10 cellular contexts compared by ENCODE assay signal in genomic region chr15:28984421-28985375, GRCh38.
DNase-seq lines count a peak whose midpoint lies in the region; ATAC-seq and TF ChIP-seq lines count a peak whose summit lies in the region.
"Had no signal": no experiment of that assay in that cellular context is flagged by ENCODE, and none has a peak within 500 bp of the region (broad histone marks: within the 10 kb centered on the region; RNA-seq: fewer than 3 reads in every experiment).

No MANE protein-coding gene starts in this region.

- intact Hi-C loops in testis (cut with DNase I; ENCODE audit: low total_unique reads) = no loop called here

- no peak for TF ChIP-seq CTCF in testis (IDR thresholded peaks at IDR 0.05)

- peaks cover 3 to 4% of the 10 kb centered on the region in 2 donors for H3K36me3 Mint-ChIP-seq in activated T-cell treated with anti-CD3 and anti-CD28 coated beads, Interleukin-2, amount 50 U/mL, for 72 hours (ENCODE audit: insufficient read depth in 2 of 2)

- H3K4me3 Mint-ChIP-seq in activated T-cell treated with anti-CD3 and anti-CD28 coated beads, Interleukin-2, amount 50 U/mL, for 72 hours = peak overlapping the region; percentile 6 to 68

- no peaks in the 10 kb centered on the region for H3K27me3 ChIP-seq in testis
- H3K27me3 ChIP-seq: pancreas had no signal

- no peak for TF ChIP-seq POLR2A in testis (IDR thresholded peaks at IDR 0.05)

- H3K9me3 Mint-ChIP-seq in activated T-cell treated with anti-CD3 and anti-CD28 coated beads, Interleukin-2, amount 50 U/mL, for 72 hours = peaks cover 4% of the 10 kb centered on the region in 2 donors

- peak; percentile 57 to 85 for ATAC-seq in activated T-cell treated with anti-CD3 and anti-CD28 coated beads, Interleukin-2, amount 50 U/mL, for 72 hours (replicated peaks in 1 of 2)
- ATAC-seq in HG02870 (IDR thresholded peaks at IDR 0.05; ENCODE audit: unreplicated experiment) = no peak
- ATAC-seq in HG03432 (IDR thresholded peaks at IDR 0.05; ENCODE audit: unreplicated experiment) = no peak
- ATAC-seq in HG03025 (IDR thresholded peaks at IDR 0.05; ENCODE audit: low FRiP score, unreplicated experiment) = no peak

- H3K4me1 Mint-ChIP-seq in activated T-cell treated with anti-CD3 and anti-CD28 coated beads, Interleukin-2, amount 50 U/mL, for 72 hours (ENCODE audit: low read depth) = peaks cover 17% of the 10 kb centered on the region

- H3K9me3 ChIP-seq in testis = no peaks in the 10 kb centered on the region
- H3K9me3 ChIP-seq: pancreas had no signal

- 70 to 78% methylated on average over 9 to 10 of the region's 10 CpGs for WGBS in testis, 2 donors

- H3K27ac ChIP-seq in testis = peak overlapping the region; percentile 35 to 41
- H3K27ac ChIP-seq: pancreas had no signal

- DNase-seq in activated CD4-positive, alpha-beta T cell treated with anti-CD3 and anti-CD28 coated beads for 48 hours = peak; percentile 18
- DNase-seq in activated CD4-positive, alpha-beta T cell treated with anti-CD3 and anti-CD28 coated beads for 1 hour = no peak
- DNase-seq in activated T-cell treated with anti-CD3 and anti-CD28 coated beads, Interleukin-2, amount 50 U/mL, for 72 hours = peak; percentile 10 to 35
- DNase-seq in kidney glomerular epithelial cell (lab: John Stamatoyannopoulos, UW) (peak; percentile 41), testis (peak; percentile 26)
- DNase-seq: pancreas had no signal

- no peak overlapping the region for H3K4me3 ChIP-seq in testis
- H3K4me3 ChIP-seq: pancreas had no signal

- no peaks in the 10 kb centered on the region for H3K27me3 Mint-ChIP-seq in activated T-cell treated with anti-CD3 and anti-CD28 coated beads, Interleukin-2, amount 50 U/mL, for 72 hours (ENCODE audit: low read depth)
- H3K27me3 Mint-ChIP-seq: CD4-positive, alpha-beta memory T cell had no signal

- H3K4me1 ChIP-seq in testis = peaks cover 8% of the 10 kb centered on the region
- H3K4me1 ChIP-seq: pancreas had no signal

- H3K36me3 ChIP-seq in testis (ENCODE audit: low read depth, missing control alignments) = no peaks in the 10 kb centered on the region
- H3K36me3 ChIP-seq: pancreas had no signal

- H3K27ac Mint-ChIP-seq in activated T-cell treated with anti-CD3 and anti-CD28 coated beads, Interleukin-2, amount 50 U/mL, for 72 hours = peak overlapping the region; percentile 71

Comparison
In these comparisons a context has a peak if more than half of its experiments do, and no peak if none do; other contexts are left out.
1. ATAC-seq: peak in activated T-cell treated with anti-CD3 and anti-CD28 coated beads, Interleukin-2, amount 50 U/mL, for 72 hours (2 of 2); none in HG02870 (single experiment), HG03432 (single experiment) and HG03025 (single experiment).